In genomic region chr10:93075369-93076221, GRCh38 we compare ENCODE assay signal across 1 cellular context.
TF ChIP-seq lines count a peak whose summit lies in the region.

No MANE protein-coding gene starts in this region.

TF ChIP-seq in WTC11, 78 proteins besides CTCF, POLR2A, EP300 and RAD21 (continued from another document):
- TF ChIP-seq HMGXB4 (CRISPR knock-in tag; IDR thresholded peaks at IDR 0.05) (no peak), IRF2 (CRISPR knock-in tag; IDR thresholded peaks at IDR 0.05; ENCODE audit: borderline replicate concordance, low read depth) (no peak), PRRX2 (CRISPR knock-in tag; IDR thresholded peaks at IDR 0.05) (no peak), ZNF396 (CRISPR knock-in tag; IDR thresholded peaks at IDR 0.05; ENCODE audit: borderline replicate concordance) (no peak), ZSCAN18 (CRISPR knock-in tag; IDR thresholded peaks at IDR 0.05) (no peak), ELF4 (CRISPR knock-in tag; IDR thresholded peaks at IDR 0.05; ENCODE audit: low read depth) (no peak), KAT7 (CRISPR knock-in tag; IDR thresholded peaks at IDR 0.05; ENCODE audit: borderline replicate concordance) (no peak), JUN (CRISPR knock-in tag; IDR thresholded peaks at IDR 0.05) (no peak), AFF4 (CRISPR knock-in tag; IDR thresholded peaks at IDR 0.05; ENCODE audit: borderline replicate concordance) (no peak), ZNF532 (CRISPR knock-in tag; IDR thresholded peaks at IDR 0.05; ENCODE audit: borderline replicate concordance) (no peak), E2F4 (CRISPR knock-in tag; IDR thresholded peaks at IDR 0.05; ENCODE audit: borderline replicate concordance, low read depth) (no peak)
TF ChIP-seq in WTC11: peak in this region for 0.
